In the genomic region with DNA sequence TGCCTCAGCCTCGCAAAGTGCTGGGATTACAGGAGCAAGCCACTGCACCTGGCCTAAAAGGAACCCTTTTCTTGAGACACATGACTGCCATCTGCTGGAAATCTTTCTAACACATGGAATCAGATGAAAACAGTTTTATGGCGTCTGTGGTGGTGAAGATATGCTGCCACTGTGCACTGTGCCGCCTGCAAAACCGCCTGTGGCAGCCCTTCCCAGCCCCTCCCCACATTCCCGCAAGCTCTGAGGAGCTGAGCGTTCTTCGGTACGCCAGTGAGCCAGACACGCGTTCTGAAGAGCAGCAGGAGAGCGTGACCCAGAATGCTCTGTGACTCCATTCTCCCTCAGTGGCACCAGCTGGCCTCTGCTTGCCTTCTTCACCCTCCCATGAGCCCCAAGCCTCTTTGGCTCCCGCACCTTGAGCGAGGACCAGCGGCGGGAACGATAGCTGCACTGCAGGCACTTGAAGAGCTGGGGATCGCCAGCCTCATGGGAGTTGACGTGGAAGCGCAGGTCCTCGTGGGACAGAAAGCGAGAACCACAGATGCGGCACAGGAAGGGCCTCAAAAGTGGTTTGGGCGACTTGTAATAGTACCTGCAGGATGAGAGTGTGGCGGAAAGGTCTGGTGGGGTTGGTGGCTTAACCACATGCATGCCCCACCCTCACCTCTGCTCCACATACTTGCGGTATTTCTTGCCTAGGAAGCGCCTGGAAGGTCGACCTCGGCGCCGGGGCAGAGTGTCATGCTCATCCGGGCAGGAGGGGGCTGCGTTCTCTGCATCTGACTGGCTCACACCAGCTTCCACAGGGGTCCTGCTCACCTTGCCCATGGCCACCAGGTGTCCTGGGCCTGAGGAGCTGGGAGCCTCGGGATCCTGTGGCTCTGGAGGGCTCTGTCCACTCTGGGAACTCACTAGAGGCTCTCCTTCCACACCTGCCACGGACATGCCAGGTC, we compare ENCODE assay signal across 8 cellular contexts. TPM values are rescaled to one million over a fixed set of nuclear protein-coding genes. Genes with fewer than 3 reads are reported as not detected.
A peak's percentile ranks its signal among the peaks of the same experiment; 100 is the strongest.
DNase-seq lines count a peak whose midpoint lies in the region; ATAC-seq and TF ChIP-seq lines count a peak whose summit lies in the region.

No MANE protein-coding gene starts in this region.

- H3K36me3 Mint-ChIP-seq in stimulated activated memory B cell treated with anti-CD40 and anti-IgM and Interleukin-4, amounts not matched to agents 10 μg/mL and 1 μg/mL and 100 μg/mL, for 72 hours = peaks cover 66% of the 10 kb centered on the region

- no peaks in the 10 kb centered on the region for H3K27me3 Mint-ChIP-seq in stimulated activated memory B cell treated with anti-CD40 and anti-IgM and Interleukin-4, amounts not matched to agents 10 μg/mL and 1 μg/mL and 100 μg/mL, for 72 hours

- H3K27ac Mint-ChIP-seq in stimulated activated memory B cell treated with anti-CD40 and anti-IgM and Interleukin-4, amounts not matched to agents 10 μg/mL and 1 μg/mL and 100 μg/mL, for 72 hours = peak overlapping the region; percentile 38

- TF ChIP-seq CTCF in fibroblast of the aortic adventitia (IDR thresholded peaks at IDR 0.05; ENCODE audit: insufficient read depth, low read length) = peak; percentile 19

- peak; percentile 27 for ATAC-seq in stimulated activated memory B cell treated with anti-CD40 and anti-IgM and Interleukin-4, amounts not matched to agents 10 μg/mL and 1 μg/mL and 100 μg/mL, for 72 hours
- no peak for ATAC-seq in HG02763 (IDR thresholded peaks at IDR 0.05; ENCODE audit: unreplicated experiment)
- ATAC-seq in GM21526 (IDR thresholded peaks at IDR 0.05; ENCODE audit: low FRiP score, unreplicated experiment) = no peak

- DNase-seq in COLO668 (lab: John Stamatoyannopoulos, UW; ENCODE audit: unreplicated experiment) (peak; percentile 39), HT1080 (ENCODE audit: low read depth) (peak; percentile 46), RKO (ENCODE audit: low spot score) (peak; percentile 53), fibroblast of the aortic adventitia (ENCODE audit: low read depth) (peak; percentile 49), globus pallidus (ENCODE audit: low spot score) (no peak)

- no peak overlapping the region for H3K4me3 ChIP-seq in fibroblast of the aortic adventitia (ENCODE audit: low read depth, low read length)

- H3K4me3 Mint-ChIP-seq in stimulated activated memory B cell treated with anti-CD40 and anti-IgM and Interleukin-4, amounts not matched to agents 10 μg/mL and 1 μg/mL and 100 μg/mL, for 72 hours = no peak overlapping the region

- peaks cover 46% of the 10 kb centered on the region for H3K4me1 Mint-ChIP-seq in stimulated activated memory B cell treated with anti-CD40 and anti-IgM and Interleukin-4, amounts not matched to agents 10 μg/mL and 1 μg/mL and 100 μg/mL, for 72 hours

- H3K9me3 Mint-ChIP-seq in stimulated activated memory B cell treated with anti-CD40 and anti-IgM and Interleukin-4, amounts not matched to agents 10 μg/mL and 1 μg/mL and 100 μg/mL, for 72 hours = no peaks in the 10 kb centered on the region

RNA-seq across cellular contexts. Expression of a gene that starts 8.7 kb away (rescaled TPM):
- 13.6 and 18.0 TPM in 2 replicates for total RNA-seq in HT1080 (2014; rRNA removed; shearing (Covaris generic))
- polyA plus RNA-seq in HT1080 (2015; cell fraction: cytosol; rRNA removed) = 10.1 and 10.5 TPM in 2 replicates
- polyA plus RNA-seq in HT1080 (2015; cell fraction: nucleus; rRNA removed) = 35.0 and 42.8 TPM in 2 replicates
- 18.2 and 20.9 TPM in 2 replicates for total RNA-seq in fibroblast of the aortic adventitia (ENCODE audit: low replicate concordance)

RNA-seq across cellular contexts. Expression of a gene that starts 28.9 kb away (rescaled TPM):
- 12.4 and 17.7 TPM in 2 replicates for total RNA-seq in HT1080 (2014; rRNA removed; shearing (Covaris generic))
- 32.3 and 36.5 TPM in 2 replicates for polyA plus RNA-seq in HT1080 (2015; cell fraction: cytosol; rRNA removed)
- polyA plus RNA-seq in HT1080 (2015; cell fraction: nucleus; rRNA removed) = 25.4 and 27.3 TPM in 2 replicates
- 12.1 and 15.9 TPM in 2 replicates for total RNA-seq in fibroblast of the aortic adventitia (ENCODE audit: low replicate concordance)

RNA-seq across cellular contexts. Expression of a gene that starts 45.4 kb away (rescaled TPM):
- 19.4 and 24.4 TPM in 2 replicates for total RNA-seq in HT1080 (2014; rRNA removed; shearing (Covaris generic))
- 0.06 and 0.11 TPM in 2 replicates for polyA plus RNA-seq in HT1080 (2015; cell fraction: cytosol; rRNA removed)
- polyA plus RNA-seq in HT1080 (2015; cell fraction: nucleus; rRNA removed) = 0.79 and 0.94 TPM in 2 replicates
- total RNA-seq in fibroblast of the aortic adventitia (ENCODE audit: low replicate concordance) = not detected in 2 replicates

RNA-seq across cellular contexts. Expression of a gene that starts 51.4 kb away (rescaled TPM):
- 0.16 TPM in 1 of 2 replicates, not detected in the other for total RNA-seq in HT1080 (2014; rRNA removed; shearing (Covaris generic))
- polyA plus RNA-seq in HT1080 (2015; cell fraction: cytosol; rRNA removed) = 0.75 and 0.85 TPM in 2 replicates
- 0.65 and 0.87 TPM in 2 replicates for polyA plus RNA-seq in HT1080 (2015; cell fraction: nucleus; rRNA removed)
- total RNA-seq in fibroblast of the aortic adventitia (ENCODE audit: low replicate concordance) = 66.9 and 107 TPM in 2 replicates

Comparison
In these comparisons a context has a peak if more than half of its experiments do, and no peak if none do; other contexts are left out.
1. RNA of a gene that starts 45.4 kb away (total RNA-seq): 19.4 to 24.4 TPM in HT1080; not detected in fibroblast of the aortic adventitia; every median in the first group is over 10 times any median in the second.